Comparison of ENCODE assay signal across 24 cellular contexts in genomic region chr1:157841708-157842107, GRCh38. TPM values are rescaled to one million over a fixed set of nuclear protein-coding genes. Genes with fewer than 3 reads are reported as not detected.
A peak's percentile ranks its signal among the peaks of the same experiment; 100 is the strongest.
DNase-seq lines count a peak whose midpoint lies in the region; ATAC-seq and TF ChIP-seq lines count a peak whose summit lies in the region.
"Had no signal": no experiment of that assay in that cellular context is flagged by ENCODE, and none has a peak within 500 bp of the region (broad histone marks: within the 10 kb centered on the region; RNA-seq: fewer than 3 reads in every experiment).

TSS of gene CD5L (minus strand) at chr1:157841808. CDS start at chr1:157841701, 107 bp downstream.

- no peak within 1 kb of the TSS for H3K9ac ChIP-seq in Karpas-422 (ENCODE audit: low read length)
- H3K9ac ChIP-seq in neural progenitor cell: no peak within 1 kb of the TSS

- POLR2A ChIA-PET in AG04450 (lab: Yijun Ruan, JAX) (no interaction called here), OCI-LY7 (lab: Charles Lee) (interaction anchor here (2.3 to 2.4 kb wide), 2 partner anchors 12 to 21 kb away, joined by 7 to 15 read pairs; no protein-coding TSS in a partner anchor), MCF 10A (lab: Yijun Ruan, JAX) (no interaction called here)

- H3K9me2 ChIP-seq in Karpas-422 (replicated peaks; ENCODE audit: insufficient read depth, low read length) (no peaks in the 10 kb centered on the region), OCI-LY7 (ENCODE audit: insufficient read depth, low read length) (no peaks in the 10 kb centered on the region)

- H2AFZ ChIP-seq in Karpas-422 (ENCODE audit: low read length) (peak within 1 kb of the TSS; percentile 51; the same call in 1 of the 2 replicates), OCI-LY7 (ENCODE audit: low read length) (no peak within 1 kb of the TSS; the same call in 1 of the 2 replicates), neural progenitor cell (replicated peaks) (peak within 1 kb of the TSS; percentile 17)

- H3K27ac ChIP-seq in AG04450 (ENCODE audit: low read depth, low read length) (peak within 1 kb of the TSS; percentile 31), Karpas-422 (ENCODE audit: low read length) (no peak within 1 kb of the TSS), OCI-LY7 (ENCODE audit: low read depth, low read length, poor library complexity, severe bottlenecking) (no peak within 1 kb of the TSS), neural progenitor cell (no peak within 1 kb of the TSS)
- H3K27ac ChIP-seq: HL-60 had no signal

- no peaks in the 10 kb centered on the region for H3K9me3 Mint-ChIP-seq in neural progenitor cell
- H3K9me3 Mint-ChIP-seq in osteocyte (ENCODE audit: unreplicated experiment): no peaks in the 10 kb centered on the region
- H3K9me3 Mint-ChIP-seq in MCF 10A (ENCODE audit: unreplicated experiment): no peaks in the 10 kb centered on the region
- H3K9me3 Mint-ChIP-seq: CD8-positive, alpha-beta memory T cell; H9 had no signal

- H3K4me2 ChIP-seq in Karpas-422 (ENCODE audit: low read depth, low read length, poor library complexity, severe bottlenecking): peak within 1 kb of the TSS; percentile 47
- peak within 1 kb of the TSS; percentile 39 for H3K4me2 ChIP-seq in OCI-LY7 (ENCODE audit: low read length)
- no peak within 1 kb of the TSS for H3K4me2 ChIP-seq in neural progenitor cell

- DNase-seq in AG04450 (ENCODE audit: low read depth, low spot score) (no peak), Karpas-422 (no peak), OCI-LY7 (ENCODE audit: low spot score) (no peak), neural progenitor cell (ENCODE audit: low spot score) (no peak), osteocyte (ENCODE audit: extremely low spot score, unreplicated experiment) (no peak), MCF 10A (ENCODE audit: unreplicated experiment) (no peak)
- DNase-seq: 8988T; BE2C; C1 segment of cervical spinal cord; CD4-positive, CD25-positive, alpha-beta regulatory T cell; CD8-positive, alpha-beta memory T cell; COR-L47; DMS 273 treated with DMSO at 0.1 percent for 48 hours; DMS53; DND-41; GOT3; H9; IMR-90 had no signal

- H3K4me3 ChIP-seq in AG04450 (ENCODE audit: low read depth, low read length) (no peak within 1 kb of the TSS), Karpas-422 (ENCODE audit: low read length) (no peak within 1 kb of the TSS), OCI-LY7 (ENCODE audit: low read depth, low read length, poor library complexity, severe bottlenecking) (no peak within 1 kb of the TSS), neural progenitor cell (no peak within 1 kb of the TSS)
- H3K4me3 ChIP-seq: K562 had no signal

- H3K4me1 Mint-ChIP-seq in neural progenitor cell (no peaks in the 10 kb centered on the region), osteocyte (ENCODE audit: unreplicated experiment) (no peaks in the 10 kb centered on the region), MCF 10A (ENCODE audit: insufficient read depth, unreplicated experiment) (no peaks in the 10 kb centered on the region)
- H3K4me1 Mint-ChIP-seq: CD8-positive, alpha-beta memory T cell had no signal

- peaks cover 3% of the 10 kb centered on the region for H3K27me3 Mint-ChIP-seq in neural progenitor cell (ENCODE audit: insufficient read depth, low read depth)
- peaks cover 4% of the 10 kb centered on the region for H3K27me3 Mint-ChIP-seq in osteocyte (ENCODE audit: unreplicated experiment)
- peaks cover 53% of the 10 kb centered on the region for H3K27me3 Mint-ChIP-seq in MCF 10A (ENCODE audit: insufficient read depth, unreplicated experiment)

- H3K27ac Mint-ChIP-seq in neural progenitor cell: no peak within 1 kb of the TSS
- H3K27ac Mint-ChIP-seq in osteocyte (ENCODE audit: unreplicated experiment): no peak within 1 kb of the TSS
- H3K27ac Mint-ChIP-seq in MCF 10A (ENCODE audit: low read depth, unreplicated experiment): no peak within 1 kb of the TSS
- H3K27ac Mint-ChIP-seq: CD4-positive, CD25-positive, alpha-beta regulatory T cell; CD8-positive, alpha-beta memory T cell; H9 had no signal

- no peak for ATAC-seq in GM18873 (IDR thresholded peaks at IDR 0.05; ENCODE audit: low FRiP score, unreplicated experiment)
- no peak for ATAC-seq in GM21619 (IDR thresholded peaks at IDR 0.05; ENCODE audit: unreplicated experiment)
- ATAC-seq: K562 had no signal

- H3F3A ChIP-seq in neural progenitor cell (ENCODE audit: low read depth): no peaks in the 10 kb centered on the region

- H3K27me3 ChIP-seq in AG04450 (ENCODE audit: control insufficient read depth, insufficient read depth, low read length) (peaks cover 2% of the 10 kb centered on the region), Karpas-422 (ENCODE audit: low read length) (no peaks in the 10 kb centered on the region), neural progenitor cell (no peaks in the 10 kb centered on the region)
- H3K27me3 ChIP-seq: BE2C had no signal

- H3K4me3 Mint-ChIP-seq in neural progenitor cell: no peak within 1 kb of the TSS
- H3K4me3 Mint-ChIP-seq in osteocyte (ENCODE audit: unreplicated experiment): no peak within 1 kb of the TSS
- no peak within 1 kb of the TSS for H3K4me3 Mint-ChIP-seq in MCF 10A (ENCODE audit: unreplicated experiment)
- H3K4me3 Mint-ChIP-seq: CD4-positive, CD25-positive, alpha-beta regulatory T cell; CD8-positive, alpha-beta memory T cell; H9 had no signal

- intact Hi-C loops in OCI-LY7 (cut with micrococcal nuclease; ENCODE audit: unreplicated experiment) (no loop called here), MCF 10A (cut with micrococcal nuclease) (no loop called here)

- H3K4me1 ChIP-seq in Karpas-422 (ENCODE audit: low read length) (peaks cover 51% of the 10 kb centered on the region), OCI-LY7 (ENCODE audit: insufficient read depth, low read length, poor library complexity, severe bottlenecking) (peaks cover 65% of the 10 kb centered on the region), neural progenitor cell (no peaks in the 10 kb centered on the region)
- H3K4me1 ChIP-seq: BE2C had no signal

- BruUV-seq in OCI-LY7 (replicated peaks; lab: Mats Ljungman, UMichigan) (no TSS peak), MCF 10A (replicated peaks; lab: Mats Ljungman, UMichigan) (no TSS peak)

- no peaks in the 10 kb centered on the region; the same call in 1 of the 2 replicates for H3K36me3 ChIP-seq in Karpas-422 (ENCODE audit: insufficient read depth, low read length)
- no peaks in the 10 kb centered on the region for H3K36me3 ChIP-seq in OCI-LY7 (ENCODE audit: insufficient read depth, low read length)
- no peaks in the 10 kb centered on the region for H3K36me3 ChIP-seq in neural progenitor cell
- H3K36me3 ChIP-seq: BE2C had no signal

- H3K36me3 Mint-ChIP-seq in neural progenitor cell: no peaks in the 10 kb centered on the region
- H3K36me3 Mint-ChIP-seq in osteocyte (ENCODE audit: unreplicated experiment): no peaks in the 10 kb centered on the region
- no peaks in the 10 kb centered on the region for H3K36me3 Mint-ChIP-seq in MCF 10A (ENCODE audit: insufficient read depth, unreplicated experiment)
- H3K36me3 Mint-ChIP-seq: CD4-positive, CD25-positive, alpha-beta regulatory T cell; CD8-positive, alpha-beta memory T cell had no signal

- no peak for TF ChIP-seq CTCF in AG04450 (IDR thresholded peaks at IDR 0.05; ENCODE audit: low read depth, low read length)
- no peak for TF ChIP-seq CTCF in OCI-LY7 (conservative IDR thresholded peaks at IDR 0.05; ENCODE audit: low read length)
- no peak for TF ChIP-seq CTCF in neural progenitor cell (IDR thresholded peaks at IDR 0.05)
- TF ChIP-seq CTCF in osteocyte (IDR thresholded peaks at IDR 0.05): no peak
- no peak for TF ChIP-seq CTCF in MCF 10A (IDR thresholded peaks at IDR 0.05; ENCODE audit: unreplicated experiment)

- CTCF ChIA-PET in AG04450 (lab: Charles Lee) (no interaction called here), OCI-LY7 (lab: Charles Lee; ENCODE audit: unreplicated experiment) (no interaction called here), MCF 10A (lab: Yijun Ruan, JAX) (interaction anchor here (0.7 to 0.9 kb wide), 3 partner anchors 13 to 150 kb away, joined by 3 to 4 read pairs (median 3); no protein-coding TSS in a partner anchor)

- no peaks in the 10 kb centered on the region for H3K79me2 ChIP-seq in Karpas-422 (ENCODE audit: low read length)
- no peaks in the 10 kb centered on the region for H3K79me2 ChIP-seq in OCI-LY7 (ENCODE audit: insufficient read depth, low read depth, low read length)
- H3K79me2 ChIP-seq in neural progenitor cell (ENCODE audit: low read depth): no peaks in the 10 kb centered on the region

- no peaks in the 10 kb centered on the region for H3K9me3 ChIP-seq in AG04450 (ENCODE audit: control insufficient read depth, insufficient read depth, low read length)
- H3K9me3 ChIP-seq in Karpas-422 (ENCODE audit: low read length): no peaks in the 10 kb centered on the region
- no peaks in the 10 kb centered on the region for H3K9me3 ChIP-seq in OCI-LY7 (ENCODE audit: low read length)
- no peaks in the 10 kb centered on the region for H3K9me3 ChIP-seq in neural progenitor cell (ENCODE audit: low read depth)
- H3K9me3 ChIP-seq: BE2C had no signal

- H4K20me1 ChIP-seq in Karpas-422 (ENCODE audit: insufficient read depth, low read depth, low read length): no peaks in the 10 kb centered on the region
- H4K20me1 ChIP-seq in OCI-LY7 (ENCODE audit: insufficient read depth, low read length): no peaks in the 10 kb centered on the region
- no peaks in the 10 kb centered on the region for H4K20me1 ChIP-seq in neural progenitor cell (ENCODE audit: low read depth)

RNA-seq across cellular contexts. Expression of gene CD5L, which starts in this region (rescaled TPM):
- not detected in 2 replicates for polyA plus RNA-seq in AG04450 (2011; rRNA removed)
- polyA minus RNA-seq in AG04450 (2011; rRNA and poly(A)+ RNA removed): not detected in 2 replicates
- total RNA-seq in Karpas-422 (2014; rRNA removed; shearing (Covaris generic); ENCODE audit: low replicate concordance): 0.43 and 2.0 TPM in 2 replicates
- total RNA-seq in OCI-LY7 (2014; rRNA removed; shearing (Covaris generic)): not detected in 2 replicates
- total RNA-seq in OCI-LY7 (2022) (not detected in 2 replicates), neural progenitor cell (ENCODE audit: low replicate concordance) (not detected in 2 replicates), osteocyte (not detected in 2 replicates), MCF 10A (2022) (not detected in 2 replicates)
- total RNA-seq: A673; CD4-positive, CD25-positive, alpha-beta regulatory T cell; CD8-positive, alpha-beta memory T cell; H9; HT1080; IMR-90; K562 had no signal
- polyA plus RNA-seq: CD4-positive, CD25-positive, alpha-beta regulatory T cell; CD8-positive, alpha-beta memory T cell; IMR-90; K562 had no signal
